In genomic region chr15:93894438-93894837, GRCh38 we compare ENCODE assay signal across 27 cellular contexts.
"Had no signal": no experiment of that assay in that cellular context is flagged by ENCODE, and none has a peak within 500 bp of the region (broad histone marks: within the 10 kb centered on the region; RNA-seq: fewer than 3 reads in every experiment).

No MANE protein-coding gene starts in this region.

- H3K27me3 ChIP-seq: brain microvascular endothelial cell, cardiac muscle cell had no signal

- H3K36me3 ChIP-seq: brain microvascular endothelial cell, cardiac muscle cell had no signal

- H3K27ac ChIP-seq: brain microvascular endothelial cell, cardiac muscle cell, SK-N-MC had no signal

- H3K4me3 ChIP-seq: cardiac muscle cell, SK-N-MC had no signal

- DNase-seq: activated B cell treated with CpG ODN at 0.5 μM for 24 hours; activated CD4-positive, alpha-beta memory T cell treated with anti-CD3 and anti-CD28 coated beads, Interleukin-2, amount 10 ng/mL, durations not matched to agents 7 days and 5 days; activated CD4-positive, alpha-beta T cell treated with anti-CD3 and anti-CD28 coated beads, Interleukin-2, amount 10 ng/mL, durations not matched to agents 7 days and 5 days; activated gamma-delta T cell; activated naive CD4-positive, alpha-beta T cell treated with anti-CD3 and anti-CD28 coated beads, Interleukin-2, amount 10 ng/mL, durations not matched to agents 7 days and 5 days; activated naive CD8-positive, alpha-beta T cell treated with anti-CD3 and anti-CD28 coated beads for 36 hours; activated T-cell treated with anti-CD3 and anti-CD28 coated beads for 4 hours; activated T-cell treated with anti-CD3 and anti-CD28 coated beads, Interleukin-2, amount 50 U/mL, for 48 hours; brain microvascular endothelial cell; KG1; NCI-H1092; NCI-H1436 treated with DMSO at 0.1 percent for 48 hours; NCI-H187; NCI-H2107; NCI-H446 treated with DMSO at 0.1 percent for 48 hours; NCI-H526 treated with DMSO at 0.1 percent for 48 hours; NK-92 treated with Interleukin-12 subunit alpha and Interleukin-12 subunit beta, amount 100 ng/mL, for 24 hours; OCI-M1; RPMI8226; T-cell; T-helper 2 cell; T1000 had no signal

- ATAC-seq: activated T-helper 17 cell treated with anti-CD3 and anti-CD28 coated beads, Interleukin-2, amount 50 U/mL, for 72 hours; Panc1; Right ventricle myocardium inferior; T-cell had no signal
